20 cellular contexts compared by ENCODE assay signal in genomic region chr6:18469486-18469885, GRCh38.
A peak's percentile ranks its signal among the peaks of the same experiment; 100 is the strongest.
DNase-seq lines count a peak whose midpoint lies in the region; FAIRE-seq and TF ChIP-seq lines count a peak whose summit lies in the region.
"Had no signal": no experiment of that assay in that cellular context is flagged by ENCODE, and none has a peak within 500 bp of the region (broad histone marks: within the 10 kb centered on the region; RNA-seq: fewer than 3 reads in every experiment).

No MANE protein-coding gene starts in this region.

- FAIRE-seq in kidney (lab: Jason Lieb, UNC), result peak; percentile 27
- FAIRE-seq: G401.6, GM12892, GM19239, H54 had no signal

- no peak overlapping the region for H3K27ac ChIP-seq in kidney (ENCODE audit: low read depth in 2 of 2, low read length in 2 of 2)

- H3K9ac ChIP-seq in kidney (ENCODE audit: low read length in 2 of 2), result no peak overlapping the region

- no peak overlapping the region for H3K4me3 ChIP-seq in kidney (ENCODE audit: low read length in 2 of 2)
- H3K4me3 ChIP-seq: HAP-1 had no signal

- H3K9me3 ChIP-seq in kidney (ENCODE audit: control insufficient read depth in 1 of 2, low read length in 2 of 2), result no peaks in the 10 kb centered on the region
- H3K9me3 ChIP-seq: HAP-1 had no signal

- TF ChIP-seq CTCF in kidney (IDR thresholded peaks at IDR 0.05; ENCODE audit: borderline replicate concordance, extremely low read depth, insufficient read depth) (no peak), GM20000 (IDR thresholded peaks at IDR 0.05; ENCODE audit: extremely low read depth, missing control alignments) (no peak)

- no peaks in the 10 kb centered on the region for H3K4me1 ChIP-seq in kidney (ENCODE audit: control insufficient read depth in 1 of 2, insufficient read depth in 1 of 2, low read depth in 1 of 2, low read length in 2 of 2)

- intact Hi-C loops in kidney (cut with DNase I), result no loop called here

- H3K36me3 ChIP-seq in kidney (ENCODE audit: control insufficient read depth in 1 of 2, insufficient read depth in 2 of 2, low read length in 2 of 2), result peaks cover 0 to 6% of the 10 kb centered on the region in 2 donors
- H3K36me3 ChIP-seq: HAP-1 had no signal

- DNase-seq in astrocyte of the hippocampus (ENCODE audit: low read depth, low spot score) (peak; percentile 48), kidney (no peak), medulla oblongata (ENCODE audit: extremely low spot score) (peak; percentile 20), renal cortical epithelial cell (ENCODE audit: low read depth) (peak; percentile 92), GM20000 (ENCODE audit: low spot score) (no peak), D341Med (ENCODE audit: low spot score) (no peak)
- DNase-seq in stimulated activated CD4-positive, alpha-beta T cell treated with anti-CD3 and anti-CD28 coated beads, Interleukin-1b, Interleukin-23, amount 100 ng/mL, for 48 hours, result no peak
- DNase-seq: C1 segment of cervical spinal cord; Calu3; CD4-positive, alpha-beta memory T cell; COR-L47; DMS153; DND-41; GOT3; HFFc6 had no signal

Comparison
In these comparisons a context has a peak if more than half of its experiments do, and no peak if none do; other contexts are left out.
1. DNase-seq: peak in astrocyte of the hippocampus (single experiment), medulla oblongata (single experiment) and renal cortical epithelial cell (single experiment); none in kidney (single experiment), GM20000 (single experiment), D341Med (single experiment) and stimulated activated CD4-positive, alpha-beta T cell treated with anti-CD3 and anti-CD28 coated beads, Interleukin-1b, Interleukin-23, amount 100 ng/mL, for 48 hours (single experiment).